ENCODE assay signal across 9 cellular contexts in the genomic region with DNA sequence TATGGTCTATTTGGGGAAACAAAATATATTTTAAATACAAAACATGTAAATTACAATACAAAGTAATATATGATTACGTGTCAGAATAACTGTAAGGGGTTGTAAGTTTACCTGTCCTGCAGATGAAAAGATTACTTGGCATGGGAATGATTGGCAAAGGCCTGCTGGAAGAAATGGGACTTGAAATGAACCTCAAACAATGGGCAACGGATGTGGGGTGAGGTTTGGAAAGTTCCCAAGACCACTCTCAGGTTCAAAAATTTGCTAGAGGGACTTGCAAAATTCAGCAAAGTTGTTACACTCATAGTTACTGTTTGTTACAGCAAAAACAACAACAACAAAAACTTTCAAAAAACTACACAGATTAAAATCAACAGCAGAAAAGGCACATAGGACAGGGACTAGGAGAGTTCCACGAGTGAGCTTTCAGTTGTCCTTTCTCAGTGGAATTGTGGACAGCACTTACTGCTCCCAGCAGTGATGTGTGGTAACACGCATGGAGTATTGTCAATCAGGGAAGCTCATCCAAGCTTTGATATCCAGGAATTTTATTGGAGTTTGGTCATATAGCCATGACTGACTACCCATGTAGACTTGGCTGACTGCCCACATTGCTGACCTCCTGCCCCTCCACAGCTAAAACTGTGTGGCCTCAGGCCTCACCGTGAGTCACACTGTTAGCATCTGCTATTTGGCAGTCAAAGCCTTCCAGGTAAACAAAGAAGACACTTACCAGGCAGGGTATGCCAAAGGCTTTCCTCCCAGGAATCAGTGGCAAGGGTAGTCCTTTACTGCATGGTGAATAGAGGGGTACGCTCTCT. TPM values are rescaled to one million over a fixed set of nuclear protein-coding genes. Genes with fewer than 3 reads are reported as not detected.
A peak's percentile ranks its signal among the peaks of the same experiment; 100 is the strongest.
DNase-seq lines count a peak whose midpoint lies in the region; ATAC-seq and TF ChIP-seq lines count a peak whose summit lies in the region.
"Had no signal": no experiment of that assay in that cellular context is flagged by ENCODE, and none has a peak within 500 bp of the region (broad histone marks: within the 10 kb centered on the region; RNA-seq: fewer than 3 reads in every experiment).

No MANE protein-coding gene starts in this region.

- in situ Hi-C loops in SK-MEL-5 (cut with HindIII; ENCODE audit: low pct_unique_long_range_greater_than_20kb, low sequenced_read_pairs): loop anchor here (25.0 kb wide), 1 partner anchor 470 kb away; no protein-coding TSS in a partner anchor

- 66 to 76% methylated on average over 4 to 6 of the region's 6 CpGs for WGBS in gastroesophageal sphincter (ENCODE audit: low coverage in 1 of 2), 2 donors
- 64 to 75% (median 69%) methylated on average over 6 of the region's 6 CpGs for WGBS in stomach, 5 donors
- 53 to 59% methylated on average over 5 to 6 of the region's 6 CpGs for WGBS in esophagus squamous epithelium, 2 donors

- intact Hi-C loops in stomach (cut with DNase I; ENCODE audit: low total_unique reads) (no loop called here), esophagus squamous epithelium (cut with DNase I) (no loop called here)

- TF ChIP-seq POLR2A in gastroesophageal sphincter (IDR thresholded peaks at IDR 0.05) (no peak), stomach (IDR thresholded peaks at IDR 0.05) (no peak), esophagus squamous epithelium (IDR thresholded peaks at IDR 0.05) (no peak)

- H3K27me3 ChIP-seq in gastroesophageal sphincter: no peaks in the 10 kb centered on the region
- no peaks in the 10 kb centered on the region for H3K27me3 ChIP-seq in stomach
- H3K27me3 ChIP-seq in esophagus squamous epithelium: no peaks in the 10 kb centered on the region

- H3K27ac ChIP-seq in gastroesophageal sphincter (peak overlapping the region in 1 of 4 donors; percentile 55), stomach (no peak overlapping the region), esophagus squamous epithelium (no peak overlapping the region)
- H3K27ac ChIP-seq: 22Rv1 had no signal

- DNase-seq in DMS 273 (lab: John Stamatoyannopoulos, UW; ENCODE audit: unreplicated experiment) (peak; percentile 18), DMS 273 treated with DMSO at 0.1 percent for 48 hours (lab: John Stamatoyannopoulos, UW) (no peak), SK-MEL-5 (ENCODE audit: low read depth, low spot score) (peak; percentile 52), stomach (peak; percentile 51), DMS153 (lab: John Stamatoyannopoulos, UW) (no peak), NCI-H187 treated with DMSO at 0.1 percent for 48 hours (lab: John Stamatoyannopoulos, UW) (no peak), esophagus squamous epithelium (lab: John Stamatoyannopoulos, UW) (no peak)

- H3K36me3 ChIP-seq in gastroesophageal sphincter (peaks cover 0 to 2% of the 10 kb centered on the region in 2 donors), stomach (peaks cover 0 to 5% (median 1%) of the 10 kb centered on the region in 4 donors), esophagus squamous epithelium (no peaks in the 10 kb centered on the region)

- TF ChIP-seq CTCF in gastroesophageal sphincter (IDR thresholded peaks at IDR 0.05) (no peak), stomach (IDR thresholded peaks at IDR 0.05) (no peak), esophagus squamous epithelium (IDR thresholded peaks at IDR 0.05) (no peak)

- peak; percentile 68 for ATAC-seq in gastroesophageal sphincter

- H3K9me3 ChIP-seq in gastroesophageal sphincter: no peaks in the 10 kb centered on the region
- no peaks in the 10 kb centered on the region for H3K9me3 ChIP-seq in stomach
- H3K9me3 ChIP-seq in esophagus squamous epithelium: no peaks in the 10 kb centered on the region

- peaks cover 3 to 44% (median 11%) of the 10 kb centered on the region in 3 donors for H3K4me1 ChIP-seq in gastroesophageal sphincter
- H3K4me1 ChIP-seq in stomach: peaks cover 4 to 26% (median 17%) of the 10 kb centered on the region in 4 donors
- peaks cover 0 to 11% (median 5%) of the 10 kb centered on the region in 3 donors for H3K4me1 ChIP-seq in esophagus squamous epithelium

- H3K4me3 ChIP-seq in gastroesophageal sphincter (no peak overlapping the region), stomach (no peak overlapping the region), esophagus squamous epithelium (no peak overlapping the region)

- no peak for TF ChIP-seq EP300 in gastroesophageal sphincter (IDR thresholded peaks at IDR 0.05)
- no peak for TF ChIP-seq EP300 in stomach (IDR thresholded peaks at IDR 0.05)

RNA-seq across cellular contexts. Expression of a gene that starts 43.8 kb away (rescaled TPM):
- 7.2 and 15.0 TPM in 2 replicates for total RNA-seq in SK-MEL-5 (2014; rRNA removed; shearing (Covaris generic))
- 3.0 and 4.8 TPM in 2 replicates for polyA plus RNA-seq in SK-MEL-5 (2015; cell fraction: cytosol; rRNA removed)
- polyA plus RNA-seq in SK-MEL-5 (2015; cell fraction: nucleus; rRNA removed): 4.6 and 6.9 TPM in 2 replicates
- 10 to 100 TPM; 14.4 to 22.4 (median 16.8) TPM for total RNA-seq in gastroesophageal sphincter
- total RNA-seq in stomach: 10 to 100 TPM in 2 of 5 donors, 1 to 10 TPM in 3; 1.7 to 21.3 (median 8.9) TPM
- 1 to 10 TPM; 3.3 to 4.9 (median 4.2) TPM for polyA plus RNA-seq in stomach
- total RNA-seq in esophagus squamous epithelium: 1 to 10 TPM; 1.3 to 9.5 (median 5.6) TPM

Comparison
In these comparisons a context has a peak if more than half of its experiments do, and no peak if none do; other contexts are left out.
1. DNase-seq: peak in DMS 273 (single experiment), SK-MEL-5 (single experiment) and stomach (single experiment); none in DMS 273 treated with DMSO at 0.1 percent for 48 hours (single experiment), DMS153 (single experiment), NCI-H187 treated with DMSO at 0.1 percent for 48 hours (single experiment) and esophagus squamous epithelium (single experiment).